11 cellular contexts compared by ENCODE assay signal in the genomic region with DNA sequence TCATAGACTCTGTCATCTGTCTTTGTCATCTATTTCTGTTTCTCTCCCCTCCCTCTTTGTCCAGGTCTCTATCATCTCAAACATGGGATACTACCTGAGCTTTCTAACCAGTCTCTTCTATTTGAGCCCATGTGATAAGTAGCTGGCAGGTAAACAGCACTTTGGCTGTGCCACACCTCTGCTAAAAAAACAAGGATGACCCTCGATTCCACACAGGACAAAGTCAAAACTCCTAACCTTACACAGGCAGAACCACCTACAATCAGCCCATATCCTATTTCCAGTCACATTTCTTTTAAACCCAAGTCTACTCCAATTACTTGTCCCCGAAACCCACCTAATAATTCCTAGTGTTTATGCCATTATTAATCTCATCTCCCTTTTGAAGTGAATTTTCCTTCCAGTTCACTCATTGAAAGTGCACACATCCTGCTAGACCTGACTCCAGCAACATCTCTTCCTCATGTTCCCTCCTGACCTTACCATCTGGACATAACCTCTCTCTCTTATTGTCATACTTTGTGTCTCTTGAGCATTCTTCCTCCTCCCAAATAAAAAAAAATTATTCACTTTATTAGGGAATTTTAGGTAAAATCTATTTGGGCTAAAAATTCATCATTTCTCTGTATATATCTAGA.
"Had no signal": no experiment of that assay in that cellular context is flagged by ENCODE, and none has a peak within 500 bp of the region (broad histone marks: within the 10 kb centered on the region; RNA-seq: fewer than 3 reads in every experiment).

No MANE protein-coding gene starts in this region.

- H3K4me2 ChIP-seq: GM23338 had no signal

- H3K4me1 ChIP-seq: HAP-1 had no signal

- FAIRE-seq: H1, H54 had no signal

- H3K36me3 ChIP-seq: HAP-1 had no signal

- H2AFZ ChIP-seq: GM23248, GM23338 had no signal

- ATAC-seq: GM23338, HCT116 had no signal

- H3K27ac ChIP-seq: GM23248 had no signal

- DNase-seq: GM23248, GOT3, H7, H9, HCEC 1CT, HFFc6 had no signal

- H3K9me3 ChIP-seq: HAP-1 had no signal

- H3K9ac ChIP-seq: GM23248 had no signal

- H3K4me3 ChIP-seq: GM23248, GM23338, HAP-1 had no signal
